Comparison of ENCODE assay signal across 8 cellular contexts in the genomic region with DNA sequence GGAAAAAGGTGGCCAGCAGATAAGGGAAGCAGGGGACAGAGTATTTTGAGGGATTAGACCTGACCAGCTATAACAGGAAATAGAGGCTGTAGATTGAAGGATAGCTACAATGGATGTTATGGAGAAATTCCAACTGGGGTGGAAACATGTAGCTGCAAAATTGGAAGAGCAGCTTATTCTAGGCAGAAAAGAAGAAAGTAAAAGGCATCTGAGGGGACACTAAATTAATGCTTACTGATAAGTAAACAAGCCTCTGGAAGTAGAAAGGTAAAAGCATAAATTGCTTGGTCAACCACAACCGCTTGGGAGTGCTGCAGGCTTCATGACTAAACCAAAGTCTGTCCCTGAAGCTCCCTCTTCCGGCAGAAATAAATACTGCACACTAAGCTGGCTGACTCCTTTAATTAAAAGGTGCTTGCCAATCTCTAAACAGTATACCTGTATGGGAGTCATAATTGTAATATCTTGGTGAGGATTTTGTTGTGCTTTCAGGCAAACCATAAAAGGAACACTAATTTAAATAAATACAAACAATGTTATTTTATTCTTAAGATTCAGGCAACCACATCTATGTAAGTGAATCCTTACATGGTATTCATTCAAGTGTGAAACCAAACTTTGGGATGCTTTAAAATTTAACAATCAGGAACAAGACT. TPM values are rescaled to one million over a fixed set of nuclear protein-coding genes. Genes with fewer than 3 reads are reported as not detected.
DNase-seq lines count a peak whose midpoint lies in the region; ATAC-seq and TF ChIP-seq lines count a peak whose summit lies in the region.

No MANE protein-coding gene starts in this region.

- H3K4me3 ChIP-seq in CD4-positive, alpha-beta memory T cell (ENCODE audit: low read length in 2 of 2), result no peak overlapping the region
- no peak overlapping the region for H3K4me3 ChIP-seq in KMS-11 (IDR thresholded peaks at IDR 0.05; ENCODE audit: insufficient read depth, low read depth, low read length)

- H3K9ac ChIP-seq in KMS-11, result no peak overlapping the region

- H3K79me2 ChIP-seq in KMS-11 (ENCODE audit: insufficient read depth, low read depth), result no peaks in the 10 kb centered on the region

- no peaks in the 10 kb centered on the region for H3K27me3 ChIP-seq in CD4-positive, alpha-beta memory T cell (ENCODE audit: insufficient read depth, low read length)
- no peaks in the 10 kb centered on the region for H3K27me3 ChIP-seq in KMS-11 (ENCODE audit: insufficient read depth, low read depth)

- H3K27ac ChIP-seq in CD4-positive, alpha-beta memory T cell (ENCODE audit: low read depth, low read length), result no peak overlapping the region
- no peak overlapping the region for H3K27ac ChIP-seq in KMS-11

- peaks cover 14% of the 10 kb centered on the region for H3K36me3 ChIP-seq in CD4-positive, alpha-beta memory T cell (ENCODE audit: insufficient read depth, low read length)
- no peaks in the 10 kb centered on the region for H3K36me3 ChIP-seq in KMS-11 (ENCODE audit: insufficient read depth)

- no peaks in the 10 kb centered on the region for H3K9me3 ChIP-seq in CD4-positive, alpha-beta memory T cell (ENCODE audit: control insufficient read depth in 1 of 2, low read length in 2 of 2)

- intact Hi-C loops in CD4-positive, alpha-beta memory T cell (cut with micrococcal nuclease), result loop anchor here (1.0 to 5.0 kb wide), 6 partner anchors 8 to 339 kb away; partner anchors contain the start of genes AACS, DHX37, NCOR2 and UBC

- peaks cover 25 to 29% (median 26%) of the 10 kb centered on the region in 4 donors for H3K4me1 Mint-ChIP-seq in CD4-positive, alpha-beta memory T cell
- H3K4me1 Mint-ChIP-seq in osteocyte (ENCODE audit: unreplicated experiment) (peaks cover 52% of the 10 kb centered on the region), type B pancreatic cell (ENCODE audit: unreplicated experiment) (peaks cover 38% of the 10 kb centered on the region)

- peaks cover 12% of the 10 kb centered on the region; the same call in 1 of the 2 replicates for H4K20me1 ChIP-seq in KMS-11 (ENCODE audit: insufficient read depth)

- no peaks in the 10 kb centered on the region for H3K27me3 Mint-ChIP-seq in CD4-positive, alpha-beta memory T cell
- H3K27me3 Mint-ChIP-seq in osteocyte (ENCODE audit: unreplicated experiment) (no peaks in the 10 kb centered on the region), type B pancreatic cell (peaks cover 11% of the 10 kb centered on the region)

- H2AFZ ChIP-seq in KMS-11 (ENCODE audit: low read depth), result no peak overlapping the region

- TF ChIP-seq CTCF in KMS-11 (conservative IDR thresholded peaks at IDR 0.05; ENCODE audit: low read depth, low read length) (peak; percentile 84), osteocyte (IDR thresholded peaks at IDR 0.05) (peak; percentile 99), type B pancreatic cell (conservative IDR thresholded peaks at IDR 0.05) (peak; percentile 97)

- ATAC-seq in GM21515 (IDR thresholded peaks at IDR 0.05; ENCODE audit: unreplicated experiment), result peak; percentile 49

- peaks cover 0 to 4% (median 0%) of the 10 kb centered on the region in 8 donors for H3K9me3 Mint-ChIP-seq in CD4-positive, alpha-beta memory T cell
- H3K9me3 Mint-ChIP-seq in osteocyte (ENCODE audit: unreplicated experiment), result no peaks in the 10 kb centered on the region
- H3K9me3 Mint-ChIP-seq in type B pancreatic cell, result no peaks in the 10 kb centered on the region

- peak overlapping the region in 6 of 7 donors; percentile 12 to 81 (median 64) for H3K27ac Mint-ChIP-seq in CD4-positive, alpha-beta memory T cell
- H3K27ac Mint-ChIP-seq in osteocyte (ENCODE audit: unreplicated experiment) (peak overlapping the region; percentile 36), type B pancreatic cell (peak overlapping the region; percentile 52)

- CTCF ChIA-PET in CD4-positive, alpha-beta memory T cell (lab: Charles Lee; ENCODE audit: partially characterized antibody), result interaction anchor here (0.6 to 30.2 kb wide), 26 partner anchors 9 to 296 kb away, joined by 3 to 898 read pairs (median 6); partner anchors contain the start of genes AACS, DHX37 and UBC

- H3K4me2 ChIP-seq in KMS-11, result no peak overlapping the region; the same call in 1 of the 2 replicates

- no peak overlapping the region for H3K4me3 Mint-ChIP-seq in CD4-positive, alpha-beta memory T cell
- H3K4me3 Mint-ChIP-seq in osteocyte (ENCODE audit: unreplicated experiment) (no peak overlapping the region), type B pancreatic cell (peak overlapping the region; percentile 14)

- H3K36me3 Mint-ChIP-seq in CD4-positive, alpha-beta memory T cell, result peaks cover 8 to 15% of the 10 kb centered on the region in 2 donors
- H3K36me3 Mint-ChIP-seq in osteocyte (ENCODE audit: unreplicated experiment) (peaks cover 12% of the 10 kb centered on the region), type B pancreatic cell (peaks cover 19% of the 10 kb centered on the region)

- peaks cover 33% of the 10 kb centered on the region for H3K4me1 ChIP-seq in CD4-positive, alpha-beta memory T cell (ENCODE audit: insufficient read depth, low read length)
- H3K4me1 ChIP-seq in KMS-11 (ENCODE audit: low read depth, poor library complexity, severe bottlenecking), result peaks cover 17% of the 10 kb centered on the region

- POLR2A ChIA-PET in CD4-positive, alpha-beta memory T cell (lab: Charles Lee; ENCODE audit: partially characterized antibody), result interaction anchor here (0.7 to 8.4 kb wide), 9 partner anchors 8 to 50 kb away, joined by 3 to 237 read pairs (median 4); no protein-coding TSS in a partner anchor

- DNase-seq in CD4-positive, alpha-beta memory T cell, result peak; percentile 85 to 95 (median 90)
- DNase-seq in activated T-cell treated with anti-CD3 and anti-CD28 coated beads for 4 hours, result peak; percentile 95
- DNase-seq in fibroblast of peridontal ligament (ENCODE audit: extremely low read depth), result peak; percentile 94
- peak; percentile 90 for DNase-seq in osteocyte (ENCODE audit: extremely low spot score, unreplicated experiment)
- peak; percentile 81 for DNase-seq in type B pancreatic cell (ENCODE audit: extremely low spot score, unreplicated experiment)
- DNase-seq in Kasumi-1 (lab: John Stamatoyannopoulos, UW), result no peak

RNA-seq across cellular contexts. Expression of gene UBC, which starts 7.7 kb away (rescaled TPM):
- 100 to 1,000 TPM; 858 to 878 TPM for total RNA-seq in CD4-positive, alpha-beta memory T cell
- polyA plus RNA-seq in CD4-positive, alpha-beta memory T cell, result 1,000 to 10,000 TPM in 1 of 2 donors, 100 to 1,000 TPM in 1; 853 to 1,668 TPM
- total RNA-seq in osteocyte (1,249 and 1,279 TPM in 2 replicates), type B pancreatic cell (ENCODE audit: low replicate concordance) (761 and 1,411 TPM in 2 replicates)

RNA-seq across cellular contexts. Expression of gene SCARB1, which starts 43.1 kb away (rescaled TPM):
- total RNA-seq in CD4-positive, alpha-beta memory T cell, result 1 to 10 TPM; 2.2 to 2.6 TPM
- polyA plus RNA-seq in CD4-positive, alpha-beta memory T cell, result 1 to 10 TPM; 1.5 to 1.6 TPM
- total RNA-seq in osteocyte, result 27.1 and 28.2 TPM in 2 replicates
- total RNA-seq in type B pancreatic cell (ENCODE audit: low replicate concordance), result 23.4 and 27.7 TPM in 2 replicates

Comparison
In these comparisons a context has a peak if more than half of its experiments do, and no peak if none do; other contexts are left out.
1. DNase-seq: peak in CD4-positive, alpha-beta memory T cell (5 of 5), activated T-cell treated with anti-CD3 and anti-CD28 coated beads for 4 hours (single experiment), fibroblast of peridontal ligament (single experiment), osteocyte (single experiment) and type B pancreatic cell (single experiment); none in Kasumi-1 (0 of 2).
2. Peak in every context shown above with its lines, with median percentiles within 50 percentile points of each other: H3K27ac Mint-ChIP-seq and CTCF ChIP-seq.